22 cellular contexts compared by ENCODE assay signal in the genomic region with DNA sequence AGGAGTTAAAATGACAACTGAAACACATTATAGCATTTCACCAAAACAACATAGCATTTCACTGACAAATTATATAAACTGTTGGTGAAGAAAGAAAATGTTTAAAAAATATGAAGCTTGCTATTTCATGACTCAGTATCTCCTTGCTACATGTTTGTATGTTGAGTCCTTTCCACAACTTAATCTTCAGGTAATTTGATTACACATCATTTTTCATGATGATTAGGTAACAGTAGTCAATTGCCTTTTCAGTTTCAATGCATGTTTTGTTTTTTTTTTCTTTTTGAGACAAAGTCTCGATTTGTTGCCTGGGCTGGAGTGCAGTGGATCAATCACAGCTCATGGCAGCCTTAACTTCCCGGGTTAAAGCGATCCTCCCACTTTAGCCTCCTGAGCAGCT.
DNase-seq lines count a peak whose midpoint lies in the region; ATAC-seq, FAIRE-seq and TF ChIP-seq lines count a peak whose summit lies in the region.
"Had no signal": no experiment of that assay in that cellular context is flagged by ENCODE, and none has a peak within 500 bp of the region (broad histone marks: within the 10 kb centered on the region; RNA-seq: fewer than 3 reads in every experiment).

No MANE protein-coding gene starts in this region.

- H3K27me3 ChIP-seq in HepG2 (ENCODE audit: control insufficient read depth in 1 of 2, insufficient read depth in 2 of 2, low read length in 2 of 2) (no peaks in the 10 kb centered on the region), right lobe of liver (no peaks in the 10 kb centered on the region), K562 (ENCODE audit: control insufficient read depth in 2 of 2, insufficient read depth in 2 of 2, low read length in 2 of 2) (no peaks in the 10 kb centered on the region), uterus (no peaks in the 10 kb centered on the region)
- H3K27me3 ChIP-seq: BLaER1 treated with 17β-estradiol and CSF1 and Interleukin-3, amounts not matched to agents 10 nM and 100 nM had no signal

- H3K4me3 ChIP-seq in HepG2 (replicated peaks in 1 of 3; ENCODE audit: insufficient read depth in 1 of 3, low read depth in 2 of 3, low read length in 3 of 3), result no peak overlapping the region
- H3K4me3 ChIP-seq in right lobe of liver, result no peak overlapping the region
- no peak overlapping the region for H3K4me3 ChIP-seq in K562
- no peak overlapping the region for H3K4me3 ChIP-seq in epithelial cell of esophagus (ENCODE audit: low read length)
- no peak overlapping the region for H3K4me3 ChIP-seq in uterus
- H3K4me3 ChIP-seq: BLaER1 treated with 17β-estradiol and CSF1 and Interleukin-3, amounts not matched to agents 10 nM and 100 nM had no signal

- H3K9ac ChIP-seq in HepG2 (ENCODE audit: insufficient read depth, low read depth, low read length), result no peak overlapping the region
- H3K9ac ChIP-seq in K562 (ENCODE audit: insufficient read depth in 1 of 2, low read depth in 2 of 2, low read length in 2 of 2), result no peak overlapping the region
- H3K9ac ChIP-seq: BLaER1 treated with 17β-estradiol and CSF1 and Interleukin-3, amounts not matched to agents 10 nM and 100 nM had no signal

- in situ Hi-C loops in HepG2 (cut with HindIII; ENCODE audit: extremely low pct_ligation_motif_present, low pct_unique_long_range_greater_than_20kb) (no loop called here), K562 (cut with MboI) (no loop called here)

- CTCF ChIA-PET in HepG2 (lab: Yijun Ruan, JAX; ENCODE audit: low intra/inter-chr PET ratio, low total read pairs) (no interaction called here), K562 (lab: Yijun Ruan, JAX; ENCODE audit: low intra/inter-chr PET ratio) (no interaction called here)

- H3K9me3 ChIP-seq in HepG2 (ENCODE audit: low read length) (no peaks in the 10 kb centered on the region), right lobe of liver (no peaks in the 10 kb centered on the region), K562 (replicated peaks; ENCODE audit: control insufficient read depth, insufficient read depth, low read depth, low read length) (no peaks in the 10 kb centered on the region), uterus (no peaks in the 10 kb centered on the region)
- H3K9me3 ChIP-seq: Caco-2 had no signal

- TF ChIP-seq EP300 in HepG2 (IDR thresholded peaks at IDR 0.05; ENCODE audit: low read depth in 2 of 2, low read length in 2 of 2) (no peak), HepG2 (CRISPR knock-in tag; IDR thresholded peaks at IDR 0.05; ENCODE audit: borderline replicate concordance) (no peak), K562 (IDR thresholded peaks at IDR 0.05; ENCODE audit: low read length) (no peak)

- H3K4me1 ChIP-seq in HepG2 (ENCODE audit: insufficient read depth, low read length) (no peaks in the 10 kb centered on the region), right lobe of liver (no peaks in the 10 kb centered on the region), K562 (replicated peaks in 1 of 2; ENCODE audit: control insufficient read depth in 2 of 2, insufficient read depth in 2 of 2, low read length in 2 of 2) (no peaks in the 10 kb centered on the region), uterus (no peaks in the 10 kb centered on the region)
- H3K4me1 ChIP-seq: Caco-2 had no signal

- POLR2A ChIA-PET in HepG2 (lab: Yijun Ruan, JAX), result no interaction called here
- POLR2A ChIA-PET in K562 (lab: Yijun Ruan, JAX), result no interaction called here

- no peaks in the 10 kb centered on the region for H3K9me1 ChIP-seq in K562 (ENCODE audit: control insufficient read depth, insufficient read depth, low read length)

- TF ChIP-seq RAD21 in HepG2 (CRISPR knock-in tag; IDR thresholded peaks at IDR 0.05) (no peak), K562 (CRISPR knock-in tag; conservative IDR thresholded peaks at IDR 0.05 in 1 of 2, IDR thresholded peaks at IDR 0.05 in 1 of 2) (no peak)

- no TSS peak for BruUV-seq in HepG2 (replicated peaks; lab: Mats Ljungman, UMichigan)
- no TSS peak for BruUV-seq in K562 (replicated peaks; lab: Mats Ljungman, UMichigan)

- intact Hi-C loops in HepG2 (cut with micrococcal nuclease; ENCODE audit: unreplicated experiment) (no loop called here), right lobe of liver (cut with DNase I) (no loop called here), K562 (cut with micrococcal nuclease) (no loop called here), uterus (cut with DNase I; ENCODE audit: low total_unique reads) (no loop called here)

- TF ChIP-seq CTCF in HepG2 (CRISPR knock-in tag; IDR thresholded peaks at IDR 0.05) (no peak), right lobe of liver (IDR thresholded peaks at IDR 0.05) (no peak), K562 (IDR thresholded peaks at IDR 0.05 in 2 of 3, conservative IDR thresholded peaks at IDR 0.05 in 1 of 3; ENCODE audit: insufficient read depth in 2 of 3, low read depth in 1 of 3, low read length in 3 of 3) (no peak), epithelial cell of esophagus (IDR thresholded peaks at IDR 0.05; ENCODE audit: insufficient read depth, low read depth, low read length, missing control alignments) (no peak), uterus (IDR thresholded peaks at IDR 0.05) (no peak)

- H3K36me3 ChIP-seq in HepG2 (replicated peaks in 1 of 2; ENCODE audit: control insufficient read depth in 1 of 2, insufficient read depth in 2 of 2, low read length in 2 of 2) (peaks cover 1 to 3% of the 10 kb centered on the region in 2 experiments; a peak in 1 of 5 replicates), right lobe of liver (no peaks in the 10 kb centered on the region), K562 (ENCODE audit: control insufficient read depth, insufficient read depth, low read length) (no peaks in the 10 kb centered on the region), uterus (no peaks in the 10 kb centered on the region)

- 80% methylated on average over 3 of the region's 3 CpGs for WGBS in HepG2 (ENCODE audit: low lambda C conversion rate)
- 89% methylated on average over 1 of the region's 3 CpGs for WGBS in right lobe of liver (ENCODE audit: insufficient coverage, low coverage, low lambda C conversion rate, missing lambda C conversion rate)
- WGBS in K562 (ENCODE audit: insufficient coverage, low coverage, missing lambda C conversion rate), result 0% methylated on average over 3 of the region's 3 CpGs

- ATAC-seq in HepG2 (no peak), right lobe of liver (no peak), K562 (no peak), GM18498 (IDR thresholded peaks at IDR 0.05; ENCODE audit: unreplicated experiment) (no peak)
- ATAC-seq: CD8-positive, alpha-beta T cell had no signal

- H2AFZ ChIP-seq in HepG2 (ENCODE audit: low read length) (no peak overlapping the region), K562 (ENCODE audit: low read depth, low read length) (no peak overlapping the region)

- H3K79me2 ChIP-seq in HepG2 (ENCODE audit: insufficient read depth, low read length), result no peaks in the 10 kb centered on the region
- no peaks in the 10 kb centered on the region for H3K79me2 ChIP-seq in K562 (ENCODE audit: control insufficient read depth, insufficient read depth, low read length)

- no peak for FAIRE-seq in HepG2 (lab: Jason Lieb, UNC)
- FAIRE-seq in HTR-8/SVneo (lab: Jason Lieb, UNC), result peak; percentile 16
- FAIRE-seq in K562 (lab: Jason Lieb, UNC), result no peak
- FAIRE-seq: D721Med, G401.6, GM12891, GM18507 had no signal

- no peaks in the 10 kb centered on the region for H4K20me1 ChIP-seq in HepG2 (ENCODE audit: insufficient read depth, low read length)
- no peaks in the 10 kb centered on the region for H4K20me1 ChIP-seq in K562 (replicated peaks; ENCODE audit: control insufficient read depth, insufficient read depth, low read length)
- H4K20me1 ChIP-seq: BLaER1 treated with 17β-estradiol and CSF1 and Interleukin-3, amounts not matched to agents 10 nM and 100 nM had no signal

- DNase-seq in HepG2 (ENCODE audit: low spot score), result no peak
- DNase-seq in right lobe of liver, result no peak
- DNase-seq in HTR-8/SVneo (ENCODE audit: insufficient read length, low spot score), result no peak
- no peak for DNase-seq in K562 (ENCODE audit: extremely low read depth in 1 of 4, low spot score in 3 of 4)
- peak; percentile 17 for DNase-seq in epithelial cell of esophagus (ENCODE audit: low read depth)
- DNase-seq in activated CD4-positive, alpha-beta T cell treated with anti-CD3 and anti-CD28 coated beads for 48 hours, result no peak
- DNase-seq in uterus, result no peak
- DNase-seq: 8988T; AML-193; Caco-2; Calu3; CD4-positive, alpha-beta T cell; CD8-positive, alpha-beta T cell; DMS79 treated with DMSO at 0.1 percent for 48 hours; GF-D8 had no signal

- no peak for TF ChIP-seq POLR2A in HepG2 (IDR thresholded peaks at IDR 0.05; ENCODE audit: insufficient read depth in 1 of 2, low read depth in 2 of 2, low read length in 2 of 2)
- TF ChIP-seq POLR2A in right lobe of liver (IDR thresholded peaks at IDR 0.05), result no peak
- TF ChIP-seq POLR2A in K562 (conservative IDR thresholded peaks at IDR 0.05), result no peak
- no peak for TF ChIP-seq POLR2A in uterus (IDR thresholded peaks at IDR 0.05)

- no peak overlapping the region for H3K4me2 ChIP-seq in HepG2 (ENCODE audit: low read depth, low read length)
- H3K4me2 ChIP-seq in K562 (ENCODE audit: insufficient read depth, low read length), result no peak overlapping the region
- H3K4me2 ChIP-seq: BLaER1 treated with 17β-estradiol and CSF1 and Interleukin-3, amounts not matched to agents 10 nM and 100 nM had no signal

- no peak overlapping the region for H3K27ac ChIP-seq in HepG2 (ENCODE audit: extremely low read length, insufficient read depth, low read length)
- no peak overlapping the region for H3K27ac ChIP-seq in right lobe of liver
- H3K27ac ChIP-seq in K562 (ENCODE audit: extremely low read depth, low read depth, low read length), result no peak overlapping the region
- no peak overlapping the region for H3K27ac ChIP-seq in uterus
- H3K27ac ChIP-seq: BLaER1 treated with 17β-estradiol and CSF1 and Interleukin-3, amounts not matched to agents 10 nM and 100 nM; C4-2B had no signal

TF ChIP-seq in HepG2, 621 proteins besides CTCF, POLR2A, EP300 and RAD21 (continues in another document):
- peak; percentile 74 to 77 for TF ChIP-seq MAFK (conservative IDR thresholded peaks at IDR 0.05 in 1 of 2, IDR thresholded peaks at IDR 0.05 in 1 of 2; ENCODE audit: low read length in 2 of 2)

TF ChIP-seq in K562, 482 proteins besides CTCF, POLR2A, EP300 and RAD21:
- TF ChIP-seq, protein P1, sequence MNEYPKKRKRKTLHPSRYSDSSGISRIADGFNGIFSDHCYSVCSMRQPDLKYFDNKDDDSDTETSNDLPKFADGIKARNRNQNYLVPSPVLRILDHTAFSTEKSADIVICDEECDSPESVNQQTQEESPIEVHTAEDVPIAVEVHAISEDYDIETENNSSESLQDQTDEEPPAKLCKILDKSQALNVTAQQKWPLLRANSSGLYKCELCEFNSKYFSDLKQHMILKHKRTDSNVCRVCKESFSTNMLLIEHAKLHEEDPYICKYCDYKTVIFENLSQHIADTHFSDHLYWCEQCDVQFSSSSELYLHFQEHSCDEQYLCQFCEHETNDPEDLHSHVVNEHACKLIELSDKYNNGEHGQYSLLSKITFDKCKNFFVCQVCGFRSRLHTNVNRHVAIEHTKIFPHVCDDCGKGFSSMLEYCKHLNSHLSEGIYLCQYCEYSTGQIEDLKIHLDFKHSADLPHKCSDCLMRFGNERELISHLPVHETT (CRISPR knock-in tag; conservative IDR thresholded peaks at IDR 0.05 in 1 of 2, IDR thresholded peaks at IDR 0.05 in 1 of 2), result no peak
- TF ChIP-seq C11orf30 (IDR thresholded peaks at IDR 0.05; ENCODE audit: low read depth) (peak; percentile 38; the same call in 1 of the 2 replicates), ZNF316 (IDR thresholded peaks at IDR 0.05) (peak; percentile 74; the same call in 1 of the 2 replicates)
